In the genomic region with DNA sequence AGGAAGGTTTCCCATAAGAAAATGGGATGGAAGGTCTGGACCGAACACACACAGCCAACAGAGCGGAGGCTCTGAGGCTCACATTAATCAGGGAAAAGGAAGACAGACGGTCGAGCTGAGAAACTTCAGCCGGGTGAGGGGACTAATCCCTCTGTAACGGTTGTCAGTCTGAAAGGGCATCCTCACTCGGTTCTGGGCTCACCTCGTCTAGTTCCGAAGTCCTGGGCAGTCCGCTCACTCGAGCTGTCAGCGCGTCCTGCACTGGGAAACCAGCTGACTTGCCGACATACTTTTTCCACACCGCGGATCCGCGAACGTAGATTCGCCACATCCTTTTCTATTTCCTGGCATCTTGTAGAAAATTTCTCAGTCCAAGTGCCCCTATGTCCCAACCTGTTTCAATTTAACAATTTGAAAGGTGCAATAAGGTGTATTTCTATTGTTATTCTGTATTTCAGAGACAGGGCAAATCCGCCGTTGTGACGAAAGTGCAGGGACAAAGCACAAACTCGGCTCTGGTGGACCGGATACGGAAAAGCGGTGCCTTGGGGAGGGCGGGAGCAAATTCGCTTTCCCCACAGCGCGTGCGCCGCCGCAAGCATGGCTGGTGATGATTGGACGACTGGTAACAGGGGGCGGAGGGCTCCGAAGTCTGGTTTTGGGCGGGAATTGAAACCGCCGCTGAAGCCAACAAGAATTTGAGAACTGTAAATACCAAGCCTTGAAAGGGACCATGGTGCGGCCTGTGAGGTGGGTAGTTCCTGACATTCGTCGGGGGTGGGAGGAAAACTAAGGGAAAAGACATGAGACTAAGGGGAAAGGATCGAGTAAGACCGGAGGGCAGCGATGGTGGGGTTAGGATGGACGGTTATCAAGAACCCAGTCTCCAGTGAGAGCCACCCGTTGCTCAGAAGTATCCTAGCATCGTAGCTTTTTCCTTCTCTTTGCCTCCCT, we compare ENCODE assay signal across 8 cellular contexts. TPM values are rescaled to one million over a fixed set of nuclear protein-coding genes. Genes with fewer than 3 reads are reported as not detected.
DNase-seq lines count a peak whose midpoint lies in the region; ATAC-seq and TF ChIP-seq lines count a peak whose summit lies in the region.

A gene with protein sequence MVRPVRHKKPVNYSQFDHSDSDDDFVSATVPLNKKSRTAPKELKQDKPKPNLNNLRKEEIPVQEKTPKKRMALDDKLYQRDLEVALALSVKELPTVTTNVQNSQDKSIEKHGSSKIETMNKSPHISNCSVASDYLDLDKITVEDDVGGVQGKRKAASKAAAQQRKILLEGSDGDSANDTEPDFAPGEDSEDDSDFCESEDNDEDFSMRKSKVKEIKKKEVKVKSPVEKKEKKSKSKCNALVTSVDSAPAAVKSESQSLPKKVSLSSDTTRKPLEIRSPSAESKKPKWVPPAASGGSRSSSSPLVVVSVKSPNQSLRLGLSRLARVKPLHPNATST (plus strand): TSS at position 684 of the 954 bp plus-strand sequence. CDS start 50 bp downstream, at position 734.

- intact Hi-C loops in testis (cut with DNase I; ENCODE audit: low total_unique reads): no loop called here

- H3K9me3 ChIP-seq in testis: no peaks in the 10 kb centered on the region

- H3K4me3 ChIP-seq in GM06990 (replicated peaks; ENCODE audit: low read depth, low read length) (peak within 1 kb of the TSS; percentile 98), testis (peak within 1 kb of the TSS; percentile 69 to 74)

- 0% methylated on average over 49 of the region's 49 CpGs for WGBS in testis, 2 donors

- H3K36me3 Mint-ChIP-seq in activated naive CD4-positive, alpha-beta T cell treated with anti-CD3 and anti-CD28 coated beads, Interleukin-2, amount 50 U/mL, for 72 hours: peaks cover 19 to 30% of the 10 kb centered on the region in 2 donors

- H3K9me3 Mint-ChIP-seq in activated naive CD4-positive, alpha-beta T cell treated with anti-CD3 and anti-CD28 coated beads, Interleukin-2, amount 50 U/mL, for 72 hours: no peaks in the 10 kb centered on the region

- no peaks in the 10 kb centered on the region for H3K4me1 ChIP-seq in testis

- no peak for TF ChIP-seq CTCF in GM06990 (IDR thresholded peaks at IDR 0.05; ENCODE audit: insufficient read depth, low read length, poor library complexity, severe bottlenecking)
- no peak for TF ChIP-seq CTCF in testis (IDR thresholded peaks at IDR 0.05)

- no peaks in the 10 kb centered on the region for H3K27me3 ChIP-seq in GM06990 (replicated peaks; ENCODE audit: control insufficient read depth, insufficient read depth, low read length)
- no peaks in the 10 kb centered on the region for H3K27me3 ChIP-seq in testis

- no peak for TF ChIP-seq POLR2A in testis (IDR thresholded peaks at IDR 0.05)

- H3K27ac ChIP-seq in testis: peak within 1 kb of the TSS; percentile 83 to 96

- peak; percentile 97 for DNase-seq in GM06990 (ENCODE audit: extremely low read depth, insufficient read length)
- peak; percentile 96 for DNase-seq in NCI-H1092 treated with DMSO at 0.1 percent for 48 hours (lab: John Stamatoyannopoulos, UW)
- peak; percentile 59 for DNase-seq in SKM-1 (lab: John Stamatoyannopoulos, UW; ENCODE audit: unreplicated experiment)
- DNase-seq in activated naive CD4-positive, alpha-beta T cell treated with anti-CD3 and anti-CD28 coated beads, Interleukin-2, amount 50 U/mL, for 72 hours (ENCODE audit: low spot score in 2 of 2): peak; percentile 91 to 97
- DNase-seq in glomerular endothelial cell (ENCODE audit: extremely low read depth, low read depth, low spot score): peak; percentile 93
- peak; percentile 91 for DNase-seq in occipital lobe (lab: John Stamatoyannopoulos, UW)
- peak; percentile 94 for DNase-seq in testis

- peak within 1 kb of the TSS; percentile 96 to 99 for H3K27ac Mint-ChIP-seq in activated naive CD4-positive, alpha-beta T cell treated with anti-CD3 and anti-CD28 coated beads, Interleukin-2, amount 50 U/mL, for 72 hours

- peak; percentile 88 for ATAC-seq in HG02610 (IDR thresholded peaks at IDR 0.05; ENCODE audit: unreplicated experiment)
- ATAC-seq in activated naive CD4-positive, alpha-beta T cell treated with anti-CD3 and anti-CD28 coated beads, Interleukin-2, amount 50 U/mL, for 72 hours: peak; percentile 97 to 99

- H3K36me3 ChIP-seq in GM06990 (ENCODE audit: control insufficient read depth, insufficient read depth, low read length) (no peaks in the 10 kb centered on the region), testis (ENCODE audit: low read depth, missing control alignments) (no peaks in the 10 kb centered on the region)

RNA-seq across cellular contexts. Expression of the gene that starts here (rescaled TPM):
- 100 to 1,000 TPM in 1 of 2 donors, 10 to 100 TPM in 1; 50.7 to 102 TPM for total RNA-seq in activated naive CD4-positive, alpha-beta T cell treated with anti-CD3 and anti-CD28 coated beads, Interleukin-2, amount 50 U/mL, for 72 hours
- total RNA-seq in glomerular endothelial cell (4.1 and 8.5 TPM in 2 replicates), occipital lobe (5.5 TPM), testis (10 to 100 TPM; 17.0 to 19.4 TPM)
- polyA plus RNA-seq in testis (ENCODE audit: insufficient read depth, low read depth, low replicate concordance): 21.9 TPM

Comparison
In these comparisons a context has a peak if more than half of its experiments do, and no peak if none do; other contexts are left out.
1. Peak in every context shown above with its lines: DNase-seq, ATAC-seq, H3K4me3 ChIP-seq and H3K27ac ChIP-seq.